Comparison of ENCODE assay signal across 15 cellular contexts in the genomic region with DNA sequence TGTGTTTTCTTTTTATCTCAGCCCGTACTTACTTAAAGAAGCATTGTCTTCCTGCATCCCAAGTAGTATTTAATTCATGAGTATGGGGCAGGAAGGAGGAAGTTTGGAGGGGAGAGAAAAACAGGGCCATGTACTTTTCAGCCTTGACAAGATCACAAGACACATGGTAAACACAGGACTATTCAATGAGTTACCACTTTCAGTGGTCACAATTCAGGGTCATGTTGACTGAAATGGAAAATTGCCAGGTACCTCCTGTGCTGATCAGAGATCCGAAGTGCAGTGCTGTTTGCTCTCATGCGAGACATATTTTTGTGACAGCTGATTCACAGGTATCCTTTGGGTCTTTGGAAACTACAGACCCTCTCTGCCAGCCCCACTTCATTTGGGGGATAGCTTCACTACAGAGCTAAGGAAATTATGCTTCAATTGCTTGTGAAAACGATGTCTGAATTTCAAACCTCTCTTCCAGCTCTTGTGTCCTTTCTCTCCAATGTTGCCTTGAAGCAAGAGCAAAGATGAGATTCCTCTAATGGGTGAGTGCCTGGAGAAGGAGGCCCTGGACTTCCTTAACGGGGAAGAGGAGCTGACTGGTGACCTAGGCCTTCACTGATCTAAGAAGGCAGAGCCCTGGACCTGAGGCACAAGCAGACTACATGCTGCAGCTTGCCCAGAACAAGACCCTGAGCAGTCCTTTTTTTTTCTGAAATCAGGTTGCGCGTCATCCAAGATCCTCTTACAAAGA. TPM values are rescaled to one million over a fixed set of nuclear protein-coding genes. Genes with fewer than 3 reads are reported as not detected.
A peak's percentile ranks its signal among the peaks of the same experiment; 100 is the strongest.
DNase-seq lines count a peak whose midpoint lies in the region; ATAC-seq and TF ChIP-seq lines count a peak whose summit lies in the region.
"Had no signal": no experiment of that assay in that cellular context is flagged by ENCODE, and none has a peak within 500 bp of the region (broad histone marks: within the 10 kb centered on the region; RNA-seq: fewer than 3 reads in every experiment).

No MANE protein-coding gene starts in this region.

- no peaks in the 10 kb centered on the region for H3K4me1 Mint-ChIP-seq in WTC11
- peaks cover 0 to 2% (median 0%) of the 10 kb centered on the region in 7 donors for H3K4me1 Mint-ChIP-seq in naive thymus-derived CD4-positive, alpha-beta T cell
- H3K4me1 Mint-ChIP-seq: activated CD4-positive, alpha-beta T cell treated with anti-CD3 and anti-CD28 coated beads, Interleukin-2, amount 10 ng/mL, durations not matched to agents 24 days and 14 days had no signal

- POLR2A ChIA-PET in WTC11 (lab: Charles Lee) = no interaction called here
- POLR2A ChIA-PET in naive thymus-derived CD4-positive, alpha-beta T cell (lab: Charles Lee) = no interaction called here

- 66 to 81% methylated on average over 7 of the region's 7 CpGs for WGBS in lung, 2 donors

- no peak overlapping the region for H3K27ac Mint-ChIP-seq in WTC11
- no peak overlapping the region for H3K27ac Mint-ChIP-seq in naive thymus-derived CD4-positive, alpha-beta T cell
- H3K27ac Mint-ChIP-seq: activated CD4-positive, alpha-beta T cell treated with anti-CD3 and anti-CD28 coated beads, Interleukin-2, amount 10 ng/mL, durations not matched to agents 24 days and 14 days had no signal

- DNase-seq in DMS53 treated with DMSO at 0.1 percent for 48 hours (lab: John Stamatoyannopoulos, UW; ENCODE audit: unreplicated experiment) (peak; percentile 37), NCI-H1092 (lab: John Stamatoyannopoulos, UW) (peak; percentile 64), WTC11 (ENCODE audit: low spot score) (no peak), lung (ENCODE audit: low spot score) (no peak), UCSD-AML1 (lab: John Stamatoyannopoulos, UW; ENCODE audit: unreplicated experiment) (no peak), SW480 (ENCODE audit: low spot score) (no peak)
- DNase-seq in naive thymus-derived CD4-positive, alpha-beta T cell = no peak
- no peak for DNase-seq in stimulated activated naive CD8-positive, alpha-beta T cell treated with anti-CD3 and anti-CD28 coated beads, Interleukin-15, Interleukin-2, amounts not matched to agents 100 U/mL and 50 U/mL, for 24 hours
- DNase-seq: activated CD4-positive, alpha-beta T cell treated with anti-CD3 and anti-CD28 coated beads, Interleukin-2, amount 10 ng/mL, durations not matched to agents 24 days and 14 days; amygdala; colonic mucosa; stimulated activated CD8-positive, alpha-beta memory T cell treated with anti-CD3 and anti-CD28 coated beads, Interleukin-4, amount 100 ng/mL, for 48 hours; upper lobe of right lung had no signal

- H3K27me3 Mint-ChIP-seq in WTC11 (ENCODE audit: low read depth) = no peaks in the 10 kb centered on the region
- peaks cover 5 to 25% (median 15%) of the 10 kb centered on the region in 5 donors for H3K27me3 Mint-ChIP-seq in naive thymus-derived CD4-positive, alpha-beta T cell

- peaks cover 27% of the 10 kb centered on the region for H3K36me3 Mint-ChIP-seq in WTC11
- peaks cover 0 to 9% (median 4%) of the 10 kb centered on the region in 5 donors for H3K36me3 Mint-ChIP-seq in naive thymus-derived CD4-positive, alpha-beta T cell

- H3K4me3 ChIP-seq in lung = no peak overlapping the region
- H3K4me3 ChIP-seq in naive thymus-derived CD4-positive, alpha-beta T cell (ENCODE audit: low read length) = no peak overlapping the region
- H3K4me3 ChIP-seq: colonic mucosa, upper lobe of right lung had no signal

- no peak overlapping the region for H3K27ac ChIP-seq in lung (ENCODE audit: low read depth in 1 of 2, low read length in 1 of 2)
- no peak overlapping the region for H3K27ac ChIP-seq in naive thymus-derived CD4-positive, alpha-beta T cell (ENCODE audit: low read depth, low read length)
- H3K27ac ChIP-seq: colonic mucosa, KMS-11, upper lobe of right lung had no signal

- H3K9me3 Mint-ChIP-seq in WTC11 = peaks cover 32% of the 10 kb centered on the region
- peaks cover 2 to 20% (median 11%) of the 10 kb centered on the region in 11 donors for H3K9me3 Mint-ChIP-seq in naive thymus-derived CD4-positive, alpha-beta T cell

- H3K4me3 Mint-ChIP-seq in WTC11 = no peak overlapping the region
- H3K4me3 Mint-ChIP-seq in naive thymus-derived CD4-positive, alpha-beta T cell = no peak overlapping the region
- H3K4me3 Mint-ChIP-seq: activated CD4-positive, alpha-beta T cell treated with anti-CD3 and anti-CD28 coated beads, Interleukin-2, amount 10 ng/mL, durations not matched to agents 24 days and 14 days had no signal

- peaks cover 0 to 3% of the 10 kb centered on the region in 2 donors for H3K9me3 ChIP-seq in lung (ENCODE audit: control insufficient read depth in 2 of 2, insufficient read depth in 1 of 2, low read length in 1 of 2)
- H3K9me3 ChIP-seq in naive thymus-derived CD4-positive, alpha-beta T cell (ENCODE audit: control insufficient read depth in 2 of 3, low read length in 3 of 3) = peaks cover 0 to 7% (median 0%) of the 10 kb centered on the region in 3 experiments
- H3K9me3 ChIP-seq: colonic mucosa had no signal

- ATAC-seq in WTC11 = no peak
- ATAC-seq in lung (ENCODE audit: insufficient read depth, low FRiP score) = peak; percentile 19
- ATAC-seq in naive thymus-derived CD4-positive, alpha-beta T cell = no peak
- no peak for ATAC-seq in stimulated activated naive CD8-positive, alpha-beta T cell treated with anti-CD3 and anti-CD28 coated beads, Interleukin-15, Interleukin-2, amounts not matched to agents 100 U/mL and 50 U/mL, for 24 hours
- ATAC-seq: upper lobe of right lung had no signal

- no peaks in the 10 kb centered on the region for H3K27me3 ChIP-seq in lung (ENCODE audit: control insufficient read depth, insufficient read depth)
- no peaks in the 10 kb centered on the region for H3K27me3 ChIP-seq in naive thymus-derived CD4-positive, alpha-beta T cell (ENCODE audit: control insufficient read depth in 2 of 2, insufficient read depth in 2 of 2, low read length in 2 of 2)
- H3K27me3 ChIP-seq: colonic mucosa, upper lobe of right lung had no signal

- H3K36me3 ChIP-seq in lung (ENCODE audit: control insufficient read depth in 2 of 2, insufficient read depth in 2 of 2, low read length in 2 of 2) = no peaks in the 10 kb centered on the region
- H3K36me3 ChIP-seq in naive thymus-derived CD4-positive, alpha-beta T cell (ENCODE audit: control insufficient read depth in 2 of 3, insufficient read depth in 3 of 3, low read length in 3 of 3) = no peaks in the 10 kb centered on the region
- H3K36me3 ChIP-seq: colonic mucosa, upper lobe of right lung had no signal

- intact Hi-C loops in naive thymus-derived CD4-positive, alpha-beta T cell (cut with micrococcal nuclease) = no loop called here

- CTCF ChIA-PET in WTC11 (lab: Charles Lee) = no interaction called here
- CTCF ChIA-PET in naive thymus-derived CD4-positive, alpha-beta T cell (lab: Charles Lee) = no interaction called here

- no peaks in the 10 kb centered on the region for H3K4me1 ChIP-seq in lung (ENCODE audit: control insufficient read depth in 2 of 2, insufficient read depth in 2 of 2, low read length in 2 of 2)
- H3K4me1 ChIP-seq in naive thymus-derived CD4-positive, alpha-beta T cell (ENCODE audit: control insufficient read depth in 2 of 2, insufficient read depth in 2 of 2, low read length in 2 of 2) = no peaks in the 10 kb centered on the region
- H3K4me1 ChIP-seq: colonic mucosa, upper lobe of right lung had no signal

- TF ChIP-seq CTCF in WTC11 (IDR thresholded peaks at IDR 0.05) (no peak), lung (IDR thresholded peaks at IDR 0.05; ENCODE audit: control extremely low read depth, extremely low read depth) (no peak)

TF ChIP-seq in WTC11, 78 proteins besides CTCF, POLR2A, EP300 and RAD21:
- TF ChIP-seq FOXJ3 (CRISPR knock-in tag; IDR thresholded peaks at IDR 0.05; ENCODE audit: borderline replicate concordance) = no peak
- TF ChIP-seq GABPB1 (CRISPR knock-in tag; IDR thresholded peaks at IDR 0.05) = peak; percentile 75; the same call in 1 of the 2 replicates
TF ChIP-seq in WTC11: peak in this region for 1.

RNA-seq across cellular contexts. Expression of a gene that starts 44.2 kb away (rescaled TPM):
- total RNA-seq in WTC11 (2021) = 3.2 to 4.1 TPM (median 3.3 TPM) in 3 replicates
- total RNA-seq in lung = 10 to 100 TPM; 35.8 to 51.3 TPM
- polyA plus RNA-seq in lung = 100 to 1,000 TPM in 1 of 2 donors, 10 to 100 TPM in 1; 30.1 to 102 TPM
- under 1 TPM in 1 of 5 experiments, not detected in 4; 0.62 TPM for total RNA-seq in naive thymus-derived CD4-positive, alpha-beta T cell
- polyA plus RNA-seq in naive thymus-derived CD4-positive, alpha-beta T cell = under 1 TPM; 0.52 to 0.53 TPM
- total RNA-seq: activated CD4-positive, alpha-beta T cell treated with anti-CD3 and anti-CD28 coated beads, Interleukin-2, amount 10 ng/mL, durations not matched to agents 24 days and 14 days; T-helper 1 cell treated with Interleukin-12 subunit alpha and Interleukin-12 subunit beta and Interleukin-4 antibody, amounts not matched to agents 30 ng/mL and 1 ng/mL, for 36 hours had no signal

Comparison
In these comparisons a context has a peak if more than half of its experiments do, and no peak if none do; other contexts are left out.
1. DNase-seq: peak in DMS53 treated with DMSO at 0.1 percent for 48 hours (single experiment) and NCI-H1092 (single experiment); none in WTC11 (single experiment), lung (single experiment), naive thymus-derived CD4-positive, alpha-beta T cell (0 of 9), UCSD-AML1 (single experiment), stimulated activated naive CD8-positive, alpha-beta T cell treated with anti-CD3 and anti-CD28 coated beads, Interleukin-15, Interleukin-2, amounts not matched to agents 100 U/mL and 50 U/mL, for 24 hours (single experiment) and SW480 (single experiment).